Comparison of ENCODE assay signal across 8 cellular contexts in genomic region chr7:43113622-43114450, GRCh38. TPM values are rescaled to one million over a fixed set of nuclear protein-coding genes. Genes with fewer than 3 reads are reported as not detected.
DNase-seq lines count a peak whose midpoint lies in the region; ATAC-seq and TF ChIP-seq lines count a peak whose summit lies in the region.

No MANE protein-coding gene starts in this region.

- no peaks in the 10 kb centered on the region for H3K36me3 ChIP-seq in skeletal muscle satellite cell (ENCODE audit: insufficient read depth, low read length)

- peak overlapping the region; percentile 64 for H3K4me3 ChIP-seq in WI38 (ENCODE audit: low read depth, low read length)
- H3K4me3 ChIP-seq in right cardiac atrium (ENCODE audit: low read length): peak overlapping the region; percentile 13
- peak overlapping the region; percentile 11 for H3K4me3 ChIP-seq in skeletal muscle satellite cell (ENCODE audit: low read length)

- peak; percentile 9 for DNase-seq in NCI-H1105 treated with DMSO at 0.1 percent for 48 hours (lab: John Stamatoyannopoulos, UW)
- no peak for DNase-seq in NCI-H1105 (lab: John Stamatoyannopoulos, UW)
- DNase-seq in right cardiac atrium: peak in 2 of 3 donors; percentile 37 to 50
- DNase-seq in SW480 (ENCODE audit: low spot score): no peak
- no peak for DNase-seq in NCI-H524 (lab: John Stamatoyannopoulos, UW)

- H3K9me3 ChIP-seq in right cardiac atrium (ENCODE audit: control insufficient read depth, low read length) (no peaks in the 10 kb centered on the region), skeletal muscle satellite cell (replicated peaks; ENCODE audit: low read length) (no peaks in the 10 kb centered on the region)

- no peak overlapping the region for H3K9ac ChIP-seq in skeletal muscle satellite cell (ENCODE audit: low read depth, low read length)

- peak overlapping the region; percentile 21 for H3K4me2 ChIP-seq in skeletal muscle satellite cell (ENCODE audit: low read length)

- H3K27ac ChIP-seq in right cardiac atrium (ENCODE audit: low read length): no peak overlapping the region

- no peak for TF ChIP-seq CTCF in WI38 (IDR thresholded peaks at IDR 0.05; ENCODE audit: low read depth, low read length)

- intact Hi-C loops in right cardiac atrium (cut with DNase I): no loop called here

- H3K27me3 ChIP-seq in right cardiac atrium (ENCODE audit: control insufficient read depth, insufficient read depth) (no peaks in the 10 kb centered on the region), skeletal muscle satellite cell (ENCODE audit: control insufficient read depth, insufficient read depth, low read length) (peaks cover 92% of the 10 kb centered on the region)

- ATAC-seq in right cardiac atrium: peak in 1 of 2 donors; percentile 29
- ATAC-seq in HG03571 (IDR thresholded peaks at IDR 0.05; ENCODE audit: unreplicated experiment): no peak

- WGBS in right cardiac atrium: 8% methylated on average over 36 of the region's 36 CpGs

- H3K4me1 ChIP-seq in right cardiac atrium (ENCODE audit: control insufficient read depth, insufficient read depth, low read length) (no peaks in the 10 kb centered on the region), skeletal muscle satellite cell (ENCODE audit: control insufficient read depth, insufficient read depth, low read length) (peaks cover 6% of the 10 kb centered on the region)

RNA-seq across cellular contexts. Expression of gene HECW1, which starts 1.4 kb away (rescaled TPM):
- not detected for total RNA-seq in right cardiac atrium
- 0.16 TPM for polyA plus RNA-seq in right cardiac atrium
- 2.5 and 4.6 TPM in 2 replicates for total RNA-seq in skeletal muscle satellite cell (2012; rRNA removed)

Comparison
In these comparisons a context has a peak if more than half of its experiments do, and no peak if none do; other contexts are left out.
1. DNase-seq: peak in NCI-H1105 treated with DMSO at 0.1 percent for 48 hours (single experiment) and right cardiac atrium (2 of 3); none in NCI-H1105 (single experiment), SW480 (single experiment) and NCI-H524 (0 of 2).
2. H3K4me3 ChIP-seq: peak in every context shown above with its lines; median percentile 64 in WI38; 13 in right cardiac atrium; 11 in skeletal muscle satellite cell.